Comparison of ENCODE assay signal across 26 cellular contexts in the genomic region with DNA sequence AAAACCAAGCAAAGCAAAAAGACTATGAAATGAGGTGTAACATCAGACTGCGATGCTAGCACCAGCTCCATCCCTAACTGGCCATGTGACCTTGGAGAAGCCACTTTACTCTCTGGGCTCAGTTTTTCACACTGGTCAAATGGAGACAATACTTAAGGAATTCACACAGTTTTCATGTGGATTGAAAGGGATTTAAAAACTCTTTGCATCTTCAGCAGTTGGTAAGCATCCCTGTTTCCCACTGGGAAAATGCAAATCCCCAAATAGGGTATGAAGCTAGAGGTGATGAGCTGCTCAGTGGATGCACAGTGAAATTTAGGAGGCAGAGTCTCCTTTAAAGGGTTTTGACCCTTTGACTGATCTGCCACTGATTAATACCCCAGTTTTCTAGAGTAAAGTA.
"Had no signal": no experiment of that assay in that cellular context is flagged by ENCODE, and none has a peak within 500 bp of the region (broad histone marks: within the 10 kb centered on the region; RNA-seq: fewer than 3 reads in every experiment).

No MANE protein-coding gene starts in this region.

- ATAC-seq: natural killer cell; pancreas; psoas muscle; right cardiac atrium; right lobe of liver; stimulated activated effector memory CD8-positive, alpha-beta T cell treated with anti-CD3 and anti-CD28 coated beads, Interleukin-12 subunit alpha, Interleukin-12 subunit beta, amount 100 ng/mL, for 72 hours; stimulated activated naive B cell treated with anti-CD40 and anti-IgM and Interleukin-4, amounts not matched to agents 10 μg/mL and 1 μg/mL and 100 μg/mL, for 72 hours had no signal

- H3K4me3 ChIP-seq: pancreas, psoas muscle, right lobe of liver, sigmoid colon, stomach, thoracic aorta, thyroid gland, tibial nerve, upper lobe of left lung, vagina had no signal

- H3K27me3 ChIP-seq: neutrophil, pancreas, right lobe of liver, sigmoid colon, stomach, thyroid gland, tibial nerve, upper lobe of left lung, vagina had no signal

- H3K4me1 Mint-ChIP-seq: natural killer cell; nephron; stimulated activated effector memory CD8-positive, alpha-beta T cell treated with anti-CD3 and anti-CD28 coated beads, Interleukin-12 subunit alpha, Interleukin-12 subunit beta, amount 100 ng/mL, for 72 hours; stimulated activated naive B cell treated with anti-CD40 and anti-IgM and Interleukin-4, amounts not matched to agents 10 μg/mL and 1 μg/mL and 100 μg/mL, for 72 hours had no signal

- H3K4me1 ChIP-seq: pancreas, psoas muscle, right lobe of liver, sigmoid colon, stomach, thyroid gland, tibial nerve, upper lobe of left lung, vagina had no signal

- H3K9me3 Mint-ChIP-seq: nephron; neural crest cell; stimulated activated naive CD8-positive, alpha-beta T cell treated with anti-CD3 and anti-CD28 coated beads, Interleukin-15, Interleukin-2, amounts not matched to agents 100 ng/mL and 50 ng/mL, for 24 hours had no signal

- H3K36me3 ChIP-seq: neutrophil, pancreas, right lobe of liver, sigmoid colon, stomach, thoracic aorta, thyroid gland, tibial nerve, upper lobe of left lung, vagina had no signal

- H3K9me3 ChIP-seq: neutrophil, pancreas, psoas muscle, right lobe of liver, sigmoid colon, stomach, thoracic aorta, thyroid gland, tibial nerve, upper lobe of left lung, vagina had no signal

- H3K27ac ChIP-seq: neutrophil, pancreas, psoas muscle, right lobe of liver, sigmoid colon, stomach, thoracic aorta, thyroid gland, tibial nerve, upper lobe of left lung, vagina had no signal

- H3K36me3 Mint-ChIP-seq: natural killer cell; stimulated activated effector memory CD8-positive, alpha-beta T cell treated with anti-CD3 and anti-CD28 coated beads, Interleukin-12 subunit alpha, Interleukin-12 subunit beta, amount 100 ng/mL, for 72 hours; stimulated activated naive B cell treated with anti-CD40 and anti-IgM and Interleukin-4, amounts not matched to agents 10 μg/mL and 1 μg/mL and 100 μg/mL, for 72 hours had no signal

- H3K4me3 Mint-ChIP-seq: natural killer cell; nephron; neural crest cell; stimulated activated effector memory CD8-positive, alpha-beta T cell treated with anti-CD3 and anti-CD28 coated beads, Interleukin-12 subunit alpha, Interleukin-12 subunit beta, amount 100 ng/mL, for 72 hours; stimulated activated naive B cell treated with anti-CD40 and anti-IgM and Interleukin-4, amounts not matched to agents 10 μg/mL and 1 μg/mL and 100 μg/mL, for 72 hours; stimulated activated naive CD8-positive, alpha-beta T cell treated with anti-CD3 and anti-CD28 coated beads, Interleukin-15, Interleukin-2, amounts not matched to agents 100 ng/mL and 50 ng/mL, for 24 hours had no signal

- H3K27ac Mint-ChIP-seq: natural killer cell; nephron; stimulated activated effector memory CD8-positive, alpha-beta T cell treated with anti-CD3 and anti-CD28 coated beads, Interleukin-12 subunit alpha, Interleukin-12 subunit beta, amount 100 ng/mL, for 72 hours; stimulated activated naive B cell treated with anti-CD40 and anti-IgM and Interleukin-4, amounts not matched to agents 10 μg/mL and 1 μg/mL and 100 μg/mL, for 72 hours; stimulated activated naive CD8-positive, alpha-beta T cell treated with anti-CD3 and anti-CD28 coated beads, Interleukin-15, Interleukin-2, amounts not matched to agents 100 ng/mL and 50 ng/mL, for 24 hours had no signal

- DNase-seq: natural killer cell; nucleus accumbens; pancreas; psoas muscle; right cardiac atrium; right lobe of liver; sigmoid colon; small intestine; stimulated activated CD4-positive, alpha-beta T cell treated with anti-CD3 and anti-CD28 coated beads, Interleukin-15, amount 100 ng/mL, for 24 hours; stimulated activated CD4-positive, alpha-beta T cell treated with anti-CD3 and anti-CD28 coated beads, Interleukin-2, amount 100 ng/mL, for 24 hours; stimulated activated CD4-positive, alpha-beta T cell treated with anti-CD3 and anti-CD28 coated beads, Interleukin-2, amount 100 ng/mL, for 48 hours; stimulated activated CD4-positive, alpha-beta T cell treated with anti-CD3 and anti-CD28 coated beads, Interleukin-4, amount 100 ng/mL, for 24 hours; stimulated activated naive B cell treated with anti-CD40 and anti-IgM and Interleukin-4, amounts not matched to agents 10 μg/mL and 1 μg/mL and 100 μg/mL, for 72 hours; stimulated activated naive CD4-positive, alpha-beta T cell treated with Interleukin-2 at 50 U/mL for 16 hours; stomach; thyroid gland; trophoblast cell; upper lobe of left lung had no signal
